In genomic region chr13:113027095-113027494, GRCh38 we compare ENCODE assay signal across 22 cellular contexts.
"Had no signal": no experiment of that assay in that cellular context is flagged by ENCODE, and none has a peak within 500 bp of the region (broad histone marks: within the 10 kb centered on the region; RNA-seq: fewer than 3 reads in every experiment).

No MANE protein-coding gene starts in this region.

- H3K4me1 ChIP-seq: adrenal gland, body of pancreas had no signal

- H3K27me3 Mint-ChIP-seq: activated CD4-positive, alpha-beta T cell treated with anti-CD3 and anti-CD28 coated beads for 36 hours; activated CD8-positive, alpha-beta T cell treated with anti-CD3 and anti-CD28 coated beads for 36 hours; activated naive CD8-positive, alpha-beta T cell treated with anti-CD3 and anti-CD28 coated beads, Interleukin-2, amount 10 ng/mL, durations not matched to agents 7 days and 5 days; central memory CD8-positive, alpha-beta T cell had no signal

- ATAC-seq: activated CD4-positive, alpha-beta T cell treated with anti-CD3 and anti-CD28 coated beads for 36 hours; activated CD8-positive, alpha-beta T cell treated with anti-CD3 and anti-CD28 coated beads for 36 hours; body of pancreas; PC-3 had no signal

- H3K27me3 ChIP-seq: adrenal gland, body of pancreas had no signal

- H3K4me3 Mint-ChIP-seq: activated CD4-positive, alpha-beta T cell treated with anti-CD3 and anti-CD28 coated beads for 36 hours; activated CD8-positive, alpha-beta T cell treated with anti-CD3 and anti-CD28 coated beads for 36 hours; activated naive CD8-positive, alpha-beta T cell treated with anti-CD3 and anti-CD28 coated beads, Interleukin-2, amount 10 ng/mL, durations not matched to agents 7 days and 5 days; central memory CD8-positive, alpha-beta T cell had no signal

- H3K36me3 ChIP-seq: adrenal gland, SJSA1 had no signal

- H3K9me3 ChIP-seq: adrenal gland, body of pancreas, SJSA1 had no signal

- H3K27ac Mint-ChIP-seq: activated CD4-positive, alpha-beta T cell treated with anti-CD3 and anti-CD28 coated beads for 36 hours; activated CD8-positive, alpha-beta T cell treated with anti-CD3 and anti-CD28 coated beads for 36 hours; activated naive CD8-positive, alpha-beta T cell treated with anti-CD3 and anti-CD28 coated beads, Interleukin-2, amount 10 ng/mL, durations not matched to agents 7 days and 5 days had no signal

- H3K36me3 Mint-ChIP-seq: activated naive CD8-positive, alpha-beta T cell treated with anti-CD3 and anti-CD28 coated beads, Interleukin-2, amount 10 ng/mL, durations not matched to agents 7 days and 5 days had no signal

- H3K9me3 Mint-ChIP-seq: activated CD8-positive, alpha-beta T cell treated with anti-CD3 and anti-CD28 coated beads for 36 hours; activated naive CD8-positive, alpha-beta T cell treated with anti-CD3 and anti-CD28 coated beads, Interleukin-2, amount 10 ng/mL, durations not matched to agents 7 days and 5 days; central memory CD8-positive, alpha-beta T cell had no signal

- DNase-seq: activated CD4-positive, alpha-beta T cell treated with anti-CD3 and anti-CD28 coated beads for 36 hours; activated CD8-positive, alpha-beta memory T cell treated with anti-CD3 and anti-CD28 coated beads, Interleukin-2, amount 50 U/mL, for 48 hours; activated CD8-positive, alpha-beta T cell treated with anti-CD3 and anti-CD28 coated beads for 36 hours; activated naive CD4-positive, alpha-beta T cell treated with anti-CD3 and anti-CD28 coated beads, Interleukin-2, amount 50 U/mL, for 16 hours; activated naive CD8-positive, alpha-beta T cell treated with anti-CD3 and anti-CD28 coated beads, Interleukin-2, amount 10 ng/mL, durations not matched to agents 7 days and 5 days; activated T-cell treated with anti-CD3 and anti-CD28 coated beads, Interleukin-2, amount 50 U/mL, for 1 hour; body of pancreas; KG1; NCI-H1092; NCI-H1417; NCI-H1694 treated with DMSO at 0.1 percent for 48 hours; NCI-H2029 treated with DMSO at 0.1 percent for 48 hours; NCI-H345; NCI-H510A; NCI-H526 treated with DMSO at 0.1 percent for 48 hours; PC-3; SHP77; T-helper 2 cell; T1000 had no signal

- H3K4me3 ChIP-seq: adrenal gland, body of pancreas, SJSA1 had no signal

- H3K4me1 Mint-ChIP-seq: activated CD4-positive, alpha-beta T cell treated with anti-CD3 and anti-CD28 coated beads for 36 hours; activated naive CD8-positive, alpha-beta T cell treated with anti-CD3 and anti-CD28 coated beads, Interleukin-2, amount 10 ng/mL, durations not matched to agents 7 days and 5 days; central memory CD8-positive, alpha-beta T cell had no signal

- H3K27ac ChIP-seq: body of pancreas, SJSA1 had no signal
